Comparison of ENCODE assay signal across 8 cellular contexts in genomic region chr1:156572663-156573018, GRCh38. TPM values are rescaled to one million over a fixed set of nuclear protein-coding genes. Genes with fewer than 3 reads are reported as not detected.
DNase-seq lines count a peak whose midpoint lies in the region; ATAC-seq and TF ChIP-seq lines count a peak whose summit lies in the region.
"Had no signal": no experiment of that assay in that cellular context is flagged by ENCODE, and none has a peak within 500 bp of the region (broad histone marks: within the 10 kb centered on the region; RNA-seq: fewer than 3 reads in every experiment).

No MANE protein-coding gene starts in this region.

- no peaks in the 10 kb centered on the region for H3K9me2 ChIP-seq in SU-DHL-6 (replicated peaks; ENCODE audit: insufficient read depth, low read length)

- H3K4ac ChIP-seq in H9 (ENCODE audit: low read depth, low read length) = no peak overlapping the region

- H3K79me1 ChIP-seq in H9 (ENCODE audit: insufficient read depth, low read depth, low read length, poor library complexity, severe bottlenecking) = no peaks in the 10 kb centered on the region

- H4K91ac ChIP-seq in H9 (ENCODE audit: insufficient read length, low read depth, low read length) = no peak overlapping the region

- no peak overlapping the region for H2BK12ac ChIP-seq in H9 (ENCODE audit: insufficient read length, low read depth, low read length)

- H3K9me3 Mint-ChIP-seq in H9 = no peaks in the 10 kb centered on the region

- H2BK15ac ChIP-seq in H9 (ENCODE audit: low read depth, low read length) = no peak overlapping the region

- DNase-seq in H9 (no peak), fibroblast of pulmonary artery (ENCODE audit: low read depth) (no peak), spleen (no peak), superior temporal gyrus (ENCODE audit: extremely low spot score) (no peak), HuH-7 (ENCODE audit: low spot score) (no peak)

- no peak overlapping the region for H2AK5ac ChIP-seq in H9 (ENCODE audit: insufficient read length, low read length)

- H3K4me3 Mint-ChIP-seq in H9 = peak overlapping the region; percentile 95 to 100

- H3K4me1 ChIP-seq in H9 (ENCODE audit: insufficient read depth, low read length) (no peaks in the 10 kb centered on the region; the same call in 1 of the 2 replicates), spleen (peaks cover 6 to 20% (median 14%) of the 10 kb centered on the region in 6 donors)

- H3K36me3 ChIP-seq in SU-DHL-6 (ENCODE audit: low read length) (no peaks in the 10 kb centered on the region), spleen (no peaks in the 10 kb centered on the region)

- no peak overlapping the region for H3T11ph ChIP-seq in H9 (ENCODE audit: low read length)

- H3K18ac ChIP-seq in H9 (ENCODE audit: insufficient read length, low read depth, low read length) = no peak overlapping the region

- no peak overlapping the region for H2BK120ac ChIP-seq in H9 (ENCODE audit: low read depth, low read length, poor library complexity, severe bottlenecking)

- H3K23ac ChIP-seq in H9 (ENCODE audit: insufficient read length, low read depth, low read length) = no peak overlapping the region

- H3K27ac ChIP-seq in H9 (ENCODE audit: insufficient read length, low read depth, low read length) = no peak overlapping the region
- no peak overlapping the region for H3K27ac ChIP-seq in SU-DHL-6 (ENCODE audit: low read depth, low read length)
- no peak overlapping the region for H3K27ac ChIP-seq in spleen

- H3K4me1 Mint-ChIP-seq in H9 = peaks cover 14 to 15% of the 10 kb centered on the region in 2 experiments

- no peaks in the 10 kb centered on the region for H3K9me3 ChIP-seq in H9 (ENCODE audit: control insufficient read depth, low read depth, low read length)
- H3K9me3 ChIP-seq in SU-DHL-6 (ENCODE audit: insufficient read depth, low read length) = no peaks in the 10 kb centered on the region
- no peaks in the 10 kb centered on the region for H3K9me3 ChIP-seq in spleen

- TF ChIP-seq POLR2A in spleen (IDR thresholded peaks at IDR 0.05) = no peak

- intact Hi-C loops in spleen (cut with DNase I; ENCODE audit: low total_unique reads) = no loop called here

- ATAC-seq in HG03457 (IDR thresholded peaks at IDR 0.05; ENCODE audit: unreplicated experiment) = no peak

- peaks cover 6 to 16% (median 15%) of the 10 kb centered on the region in 3 experiments; a peak in 5 of 7 replicates for H3K36me3 Mint-ChIP-seq in H9 (ENCODE audit: insufficient read depth in 1 of 3, low read depth in 3 of 3)

- H3K9ac ChIP-seq in H9 (ENCODE audit: extremely low read depth, insufficient read length, low read length) (no peak overlapping the region), SU-DHL-6 (ENCODE audit: low read length) (peak overlapping the region; percentile 67)

- peak overlapping the region; percentile 55 for H3K4me3 ChIP-seq in SU-DHL-6 (ENCODE audit: insufficient read depth, low read length, poor library complexity, severe bottlenecking)
- peak overlapping the region; percentile 72 for H3K4me3 ChIP-seq in fibroblast of pulmonary artery (replicated peaks; ENCODE audit: low read depth, low read length)
- H3K4me3 ChIP-seq in spleen = peak overlapping the region in 5 of 8 donors; percentile 35 to 67 (median 38)

- no peak overlapping the region for H2BK5ac ChIP-seq in H9 (ENCODE audit: insufficient read length, low read length)

- H4K20me1 ChIP-seq in H9 (ENCODE audit: control insufficient read depth, insufficient read depth, insufficient read length) (no peaks in the 10 kb centered on the region), SU-DHL-6 (ENCODE audit: low read depth, low read length) (no peaks in the 10 kb centered on the region)

- no peaks in the 10 kb centered on the region for H3K23me2 ChIP-seq in H9 (ENCODE audit: insufficient read length, low read depth, low read length, poor library complexity, severe bottlenecking)

- H2AFZ ChIP-seq in H9 (ENCODE audit: low read length) (no peak overlapping the region), SU-DHL-6 (ENCODE audit: low read depth, low read length, severe bottlenecking) (peak overlapping the region; percentile 81)

- WGBS in H9 (ENCODE audit: extremely low coverage, insufficient read length, low lambda C conversion rate) = no CpG with 5 or more reads among the region's 10 CpGs
- 36 to 43% (median 39%) methylated on average over 10 of the region's 10 CpGs for WGBS in spleen, 5 donors

- no peak overlapping the region for H3K14ac ChIP-seq in H9 (ENCODE audit: insufficient read depth, low read length)

- H2BK20ac ChIP-seq in H9 (ENCODE audit: low read depth, low read length, poor library complexity, severe bottlenecking) = no peak overlapping the region

- no peak overlapping the region for H4K8ac ChIP-seq in H9 (replicated peaks; ENCODE audit: insufficient read length, low read depth, low read length)

- no peak overlapping the region for H4K5ac ChIP-seq in H9 (ENCODE audit: insufficient read length, low read depth, low read length)

- H3K56ac ChIP-seq in H9 (ENCODE audit: insufficient read length, low read depth, low read length) = no peak overlapping the region

- H3K27ac Mint-ChIP-seq in H9 = no peak overlapping the region; a peak in 1 of 7 replicates

- H3K27me3 ChIP-seq in H9 (ENCODE audit: insufficient read depth, low read length) (no peaks in the 10 kb centered on the region), SU-DHL-6 (ENCODE audit: low read length) (no peaks in the 10 kb centered on the region), spleen (replicated peaks in 1 of 7) (peaks cover 0 to 34% (median 4%) of the 10 kb centered on the region in 7 donors)

- peaks cover 7% of the 10 kb centered on the region for H3K27me3 Mint-ChIP-seq in H9 (ENCODE audit: low read depth)

- TF ChIP-seq CTCF in H9 (conservative IDR thresholded peaks at IDR 0.05) = no peak
- no peak for TF ChIP-seq CTCF in SU-DHL-6 (IDR thresholded peaks at IDR 0.05; ENCODE audit: insufficient read depth, low read length, poor library complexity, severe bottlenecking)
- TF ChIP-seq CTCF in fibroblast of pulmonary artery (IDR thresholded peaks at IDR 0.05; ENCODE audit: low read length, missing control alignments) = no peak
- TF ChIP-seq CTCF in spleen (IDR thresholded peaks at IDR 0.05 in 8 of 11, conservative IDR thresholded peaks at IDR 0.05 in 3 of 11) = no peak

- no peaks in the 10 kb centered on the region for H3F3A ChIP-seq in SU-DHL-6 (ENCODE audit: insufficient read depth)

- H3K4me2 ChIP-seq in H9 (ENCODE audit: insufficient read depth, insufficient read length, low read length) = peak overlapping the region; percentile 80
- peak overlapping the region; percentile 70 for H3K4me2 ChIP-seq in SU-DHL-6 (ENCODE audit: low read depth, low read length, poor library complexity, severe bottlenecking)

- no peaks in the 10 kb centered on the region; the same call in 1 of the 2 replicates for H3K79me2 ChIP-seq in H9 (ENCODE audit: insufficient read depth, low read length)
- no peaks in the 10 kb centered on the region for H3K79me2 ChIP-seq in SU-DHL-6 (ENCODE audit: insufficient read depth, low read length)

RNA-seq across cellular contexts. Expression of gene IQGAP3, which starts 0.3 kb away (rescaled TPM):
- total RNA-seq in H9 (2021) (24.5 and 24.7 TPM in 2 replicates), spleen (1 to 10 TPM in 3 of 7 donors, under 1 TPM in 4; 0.43 to 2.2 (median 0.86) TPM)
- under 1 TPM; 0.24 to 0.47 (median 0.35) TPM for polyA plus RNA-seq in spleen

RNA-seq across cellular contexts. Expression of gene TTC24, which starts 6.9 kb away (rescaled TPM):
- 0.26 TPM in 1 of 2 replicates, not detected in the other for total RNA-seq in H9 (2021)
- total RNA-seq in spleen = 1 to 10 TPM; 2.3 to 6.4 (median 4.3) TPM
- 1 to 10 TPM; 2.7 to 5.0 (median 2.8) TPM for polyA plus RNA-seq in spleen
- total RNA-seq: left lobe of liver had no signal

RNA-seq across cellular contexts. Expression of gene NAXE, which starts 18.9 kb away (rescaled TPM):
- total RNA-seq in H9 (2021) (96.6 and 100 TPM in 2 replicates), spleen (10 to 100 TPM; 34.7 to 50.5 (median 48.3) TPM)
- polyA plus RNA-seq in spleen = 10 to 100 TPM; 48.1 to 74.7 (median 54.8) TPM

RNA-seq across cellular contexts. Expression of gene GPATCH4, which starts 28.6 kb away (rescaled TPM):
- total RNA-seq in H9 (2021) (64.6 and 71.7 TPM in 2 replicates), spleen (10 to 100 TPM; 14.9 to 49.6 (median 26.2) TPM)
- 10 to 100 TPM; 12.3 to 25.4 (median 13.8) TPM for polyA plus RNA-seq in spleen

RNA-seq across cellular contexts. Expression of gene HAPLN2, which starts 46.6 kb away (rescaled TPM):
- total RNA-seq in H9 (2021) (0.44 and 0.46 TPM in 2 replicates), spleen (1 to 10 TPM in 1 of 7 donors, under 1 TPM in 2, not detected in 4; 0.20 to 1.1 (median 0.46) TPM)
- under 1 TPM; 0.22 to 0.80 (median 0.27) TPM for polyA plus RNA-seq in spleen
- total RNA-seq: left lobe of liver had no signal
